Comparison of ENCODE assay signal across 8 cellular contexts in the genomic region with DNA sequence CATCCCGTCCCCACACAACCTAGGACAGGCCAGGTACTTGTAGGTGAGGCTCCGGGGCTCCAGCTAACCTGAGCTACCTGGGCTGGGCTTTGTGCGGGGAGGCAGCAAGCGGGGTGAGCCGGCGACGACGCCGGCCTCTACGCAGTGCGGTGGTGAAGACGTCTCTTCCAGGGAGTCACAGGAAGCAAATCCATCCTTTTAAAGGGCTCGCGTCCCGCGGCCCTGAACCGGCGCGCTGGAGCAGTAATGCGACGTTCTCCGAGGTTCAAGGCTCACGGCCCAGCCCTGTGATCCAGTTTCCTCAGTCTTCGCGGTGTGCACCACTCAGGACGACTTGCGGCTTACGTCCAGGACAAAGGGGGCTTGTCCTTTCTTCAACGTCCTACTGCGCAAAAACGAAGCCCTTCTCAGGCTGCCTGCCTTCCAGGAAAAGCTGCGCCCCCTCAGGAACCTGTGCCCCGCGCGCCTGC. TPM values are rescaled to one million over a fixed set of nuclear protein-coding genes. Genes with fewer than 3 reads are reported as not detected.
A peak's percentile ranks its signal among the peaks of the same experiment; 100 is the strongest.
DNase-seq lines count a peak whose midpoint lies in the region; ATAC-seq and TF ChIP-seq lines count a peak whose summit lies in the region.

No MANE protein-coding gene starts in this region.

- no peaks in the 10 kb centered on the region for H3F3A ChIP-seq in OCI-LY1 (ENCODE audit: insufficient read depth, low read length)

- no peak for TF ChIP-seq CTCF in GM12865 (IDR thresholded peaks at IDR 0.05; ENCODE audit: insufficient read depth, low read depth, low read length, missing control alignments)
- no peak for TF ChIP-seq CTCF in OCI-LY1 (IDR thresholded peaks at IDR 0.05; ENCODE audit: low read length)
- TF ChIP-seq CTCF in gastroesophageal sphincter (IDR thresholded peaks at IDR 0.05): no peak
- no peak for TF ChIP-seq CTCF in neutrophil (IDR thresholded peaks at IDR 0.05)

- H3K4me3 ChIP-seq in GM12865 (ENCODE audit: low read depth, low read length) (peak overlapping the region; percentile 43), OCI-LY1 (ENCODE audit: low read depth, low read length, poor library complexity, severe bottlenecking) (peak overlapping the region; percentile 98), gastroesophageal sphincter (peak overlapping the region; percentile 74 to 98), neutrophil (ENCODE audit: low read depth in 1 of 2, low read length in 1 of 2) (peak overlapping the region; percentile 66 to 73)

- H2AFZ ChIP-seq in OCI-LY1 (ENCODE audit: low read length): peak overlapping the region; percentile 98

- TF ChIP-seq POLR2A in gastroesophageal sphincter (IDR thresholded peaks at IDR 0.05): peak; percentile 51 to 58

- WGBS in gastroesophageal sphincter (ENCODE audit: low coverage in 1 of 2), 2 donors: no CpG with 5 or more reads among the region's 35 CpGs

- H3K9ac ChIP-seq in OCI-LY1 (ENCODE audit: low read length): peak overlapping the region; percentile 70

- H3K79me2 ChIP-seq in OCI-LY1 (ENCODE audit: insufficient read depth, low read length): peaks cover 21% of the 10 kb centered on the region; the same call in 1 of the 2 replicates

- no peaks in the 10 kb centered on the region for H3K9me2 ChIP-seq in OCI-LY1 (ENCODE audit: low read depth, low read length)

- H3K36me3 ChIP-seq in OCI-LY1 (ENCODE audit: insufficient read depth, low read length): no peaks in the 10 kb centered on the region
- H3K36me3 ChIP-seq in gastroesophageal sphincter: no peaks in the 10 kb centered on the region
- no peaks in the 10 kb centered on the region for H3K36me3 ChIP-seq in neutrophil

- H3K4me1 ChIP-seq in OCI-LY1 (ENCODE audit: insufficient read depth, low read length, severe bottlenecking) (peaks cover 17% of the 10 kb centered on the region), gastroesophageal sphincter (peaks cover 0 to 47% (median 10%) of the 10 kb centered on the region in 3 donors), neutrophil (ENCODE audit: control insufficient read depth in 1 of 2, insufficient read depth in 1 of 2, low read depth in 1 of 2, low read length in 1 of 2) (peaks cover 33% of the 10 kb centered on the region in 2 experiments)

- H3K9me3 ChIP-seq in OCI-LY1 (ENCODE audit: low read length) (no peaks in the 10 kb centered on the region), gastroesophageal sphincter (no peaks in the 10 kb centered on the region), neutrophil (no peaks in the 10 kb centered on the region)

- DNase-seq in 8988T (peak; percentile 38), GM12865 (ENCODE audit: low read depth) (peak; percentile 17), activated gamma-delta T cell treated with Interleukin-2 at 50 U/mL for 16 hours (peak; percentile 29), NCI-H446 treated with DMSO at 0.1 percent for 48 hours (lab: John Stamatoyannopoulos, UW) (no peak)

- H3K4me2 ChIP-seq in OCI-LY1 (ENCODE audit: low read length): peak overlapping the region; percentile 99

- H4K20me1 ChIP-seq in OCI-LY1 (ENCODE audit: insufficient read depth, low read length): no peaks in the 10 kb centered on the region

- no peaks in the 10 kb centered on the region for H3K27me3 ChIP-seq in OCI-LY1 (ENCODE audit: insufficient read depth, low read length)
- no peaks in the 10 kb centered on the region for H3K27me3 ChIP-seq in gastroesophageal sphincter
- H3K27me3 ChIP-seq in neutrophil: no peaks in the 10 kb centered on the region

- no peak overlapping the region for H3K27ac ChIP-seq in OCI-LY1 (ENCODE audit: low read depth, low read length, poor library complexity, severe bottlenecking)
- peak overlapping the region; percentile 73 to 99 (median 98) for H3K27ac ChIP-seq in gastroesophageal sphincter
- peak overlapping the region; percentile 18 for H3K27ac ChIP-seq in neutrophil

- ATAC-seq in HG03025 (IDR thresholded peaks at IDR 0.05; ENCODE audit: low FRiP score, unreplicated experiment): peak; percentile 12
- ATAC-seq in gastroesophageal sphincter: peak; percentile 68

- TF ChIP-seq EP300 in gastroesophageal sphincter (IDR thresholded peaks at IDR 0.05): no peak

RNA-seq across cellular contexts. Expression of a gene that starts 0.5 kb away (rescaled TPM):
- total RNA-seq in gastroesophageal sphincter: 100 to 1,000 TPM in 1 of 4 donors, 10 to 100 TPM in 3; 86.8 to 112 (median 99.5) TPM

Comparison
In these comparisons a context has a peak if more than half of its experiments do, and no peak if none do; other contexts are left out.
1. H3K4me3 ChIP-seq: peak in every context shown above with its lines; median percentile 98 in OCI-LY1; 86 in gastroesophageal sphincter; 70 in neutrophil; 43 in GM12865.